In genomic region chr1:159829822-159830455, GRCh38 we compare ENCODE assay signal across 15 cellular contexts. TPM values are rescaled to one million over a fixed set of nuclear protein-coding genes. Genes with fewer than 3 reads are reported as not detected.
A peak's percentile ranks its signal among the peaks of the same experiment; 100 is the strongest.
DNase-seq lines count a peak whose midpoint lies in the region; ATAC-seq and TF ChIP-seq lines count a peak whose summit lies in the region.
"Had no signal": no experiment of that assay in that cellular context is flagged by ENCODE, and none has a peak within 500 bp of the region (broad histone marks: within the 10 kb centered on the region; RNA-seq: fewer than 3 reads in every experiment).

No MANE protein-coding gene starts in this region.

- no peak for TF ChIP-seq CTCF in heart left ventricle (IDR thresholded peaks at IDR 0.05)
- TF ChIP-seq CTCF in retinal pigment epithelial cell (conservative IDR thresholded peaks at IDR 0.05; ENCODE audit: low read depth, low read length) = no peak
- TF ChIP-seq CTCF in GM10248 (IDR thresholded peaks at IDR 0.05; ENCODE audit: control extremely low read depth, extremely low read depth, low read depth, missing control alignments) = no peak

- DNase-seq in GM04503 (ENCODE audit: low read depth) (peak; percentile 37), adipocyte (ENCODE audit: low read depth) (peak; percentile 46), heart left ventricle (peak in 3 of 5 donors; percentile 39 to 62 (median 55)), retinal pigment epithelial cell (ENCODE audit: low read depth) (peak; percentile 48), GM10248 (ENCODE audit: extremely low spot score) (no peak), amygdala (lab: John Stamatoyannopoulos, UW) (no peak)
- DNase-seq: activated effector memory CD4-positive, alpha-beta T cell treated with anti-CD3 and anti-CD28 coated beads, Interleukin-2, amount 50 U/mL, for 16 hours; NCI-H748 treated with DMSO at 0.1 percent for 48 hours; sigmoid colon; uterus had no signal

- POLR2A ChIA-PET in GM10248 (lab: Yijun Ruan, JAX) = no interaction called here

- no peak overlapping the region for H3K9ac ChIP-seq in adipocyte (ENCODE audit: low read length)

- H3K4me3 ChIP-seq in adipocyte (ENCODE audit: low read length) (no peak overlapping the region), heart left ventricle (peak overlapping the region in 1 of 12 donors; percentile 58), retinal pigment epithelial cell (ENCODE audit: low read length) (no peak overlapping the region)
- H3K4me3 ChIP-seq: coronary artery, GM12878, sigmoid colon, SK-N-MC, uterus had no signal

- peak overlapping the region in 1 of 12 donors; percentile 91 for H3K27ac ChIP-seq in heart left ventricle
- H3K27ac ChIP-seq: coronary artery, sigmoid colon, SK-N-MC, uterus had no signal

- H3K36me3 ChIP-seq in adipocyte (ENCODE audit: control insufficient read depth, insufficient read depth, low read length, severe bottlenecking) = no peaks in the 10 kb centered on the region
- peaks cover 0 to 27% (median 0%) of the 10 kb centered on the region in 9 donors for H3K36me3 ChIP-seq in heart left ventricle
- H3K36me3 ChIP-seq: uterus had no signal

- CTCF ChIA-PET in GM10248 (lab: Yijun Ruan, JAX) = interaction anchor here (2.8 kb wide), 1 partner anchor 31 kb away, joined by 8 read pairs; no protein-coding TSS in a partner anchor

- H3K9me3 ChIP-seq in adipocyte (ENCODE audit: control insufficient read depth, low read length) (no peaks in the 10 kb centered on the region), heart left ventricle (no peaks in the 10 kb centered on the region)
- H3K9me3 ChIP-seq: sigmoid colon, uterus had no signal

- H3K4me1 ChIP-seq in adipocyte (ENCODE audit: control insufficient read depth, insufficient read depth, low read length) = peaks cover 15% of the 10 kb centered on the region
- peaks cover 0 to 56% (median 0%) of the 10 kb centered on the region in 12 donors for H3K4me1 ChIP-seq in heart left ventricle
- H3K4me1 ChIP-seq: uterus had no signal

- 79 to 88% (median 84%) methylated on average over 18 of the region's 18 CpGs for WGBS in heart left ventricle, 4 donors

- TF ChIP-seq POLR2A in heart left ventricle (IDR thresholded peaks at IDR 0.05) = no peak

- no peaks in the 10 kb centered on the region for H3K27me3 ChIP-seq in adipocyte (replicated peaks; ENCODE audit: control insufficient read depth, insufficient read depth, low read length)
- H3K27me3 ChIP-seq in heart left ventricle = no peaks in the 10 kb centered on the region
- H3K27me3 ChIP-seq: sigmoid colon, uterus had no signal

- intact Hi-C loops in heart left ventricle (cut with DNase I) = loop anchor here in 1 of 10 donors (10.0 kb wide), 1 partner anchor 105 kb away; no protein-coding TSS in a partner anchor

- ATAC-seq in heart left ventricle (peak; percentile 21 to 62 (median 48)), HG03432 (IDR thresholded peaks at IDR 0.05; ENCODE audit: unreplicated experiment) (no peak), GM19395 (IDR thresholded peaks at IDR 0.05; ENCODE audit: unreplicated experiment) (no peak)

RNA-seq across cellular contexts. Expression of gene SLAMF8, which starts 3.3 kb away (rescaled TPM):
- total RNA-seq in heart left ventricle = 10 to 100 TPM in 1 of 9 donors, 1 to 10 TPM in 7, under 1 TPM in 1; 0.79 to 44.9 (median 1.8) TPM
- polyA plus RNA-seq in heart left ventricle = 1 to 10 TPM in 1 of 2 donors, under 1 TPM in 1; 0.50 to 1.5 TPM

RNA-seq across cellular contexts. Expression of gene FCRL6, which starts 27.8 kb away (rescaled TPM):
- total RNA-seq in heart left ventricle = 1 to 10 TPM in 2 of 9 donors, under 1 TPM in 1, not detected in 6; 0.21 to 2.0 (median 1.9) TPM
- polyA plus RNA-seq in heart left ventricle = not detected
- total RNA-seq: sigmoid colon had no signal

RNA-seq across cellular contexts. Expression of gene VSIG8, which starts 32.5 kb away (rescaled TPM):
- not detected for total RNA-seq in heart left ventricle
- under 1 TPM in 1 of 2 donors, not detected in 1; 0.27 TPM for polyA plus RNA-seq in heart left ventricle
- total RNA-seq: GM12878, sigmoid colon had no signal
- polyA plus RNA-seq: GM12878 had no signal

RNA-seq across cellular contexts. Expression of gene DUSP23, which starts 49.2 kb away (rescaled TPM):
- 10 to 100 TPM in 8 of 9 donors, 1 to 10 TPM in 1; 10.0 to 30.3 (median 18.8) TPM for total RNA-seq in heart left ventricle
- polyA plus RNA-seq in heart left ventricle = 10 to 100 TPM; 36.6 to 59.2 TPM

Comparison
In these comparisons a context has a peak if more than half of its experiments do, and no peak if none do; other contexts are left out.
1. DNase-seq: peak in GM04503 (single experiment), adipocyte (single experiment), heart left ventricle (3 of 5) and retinal pigment epithelial cell (single experiment); none in GM10248 (single experiment) and amygdala (0 of 56).
2. ATAC-seq: peak in heart left ventricle (4 of 4); none in HG03432 (single experiment) and GM19395 (single experiment).